Comparison of ENCODE assay signal across 11 cellular contexts in genomic region chr1:229148041-229148671, GRCh38.
A peak's percentile ranks its signal among the peaks of the same experiment; 100 is the strongest.
DNase-seq lines count a peak whose midpoint lies in the region; ATAC-seq, FAIRE-seq and TF ChIP-seq lines count a peak whose summit lies in the region.
"Had no signal": no experiment of that assay in that cellular context is flagged by ENCODE, and none has a peak within 500 bp of the region (broad histone marks: within the 10 kb centered on the region; RNA-seq: fewer than 3 reads in every experiment).

No MANE protein-coding gene starts in this region.

- no peak overlapping the region for H2BK120ac ChIP-seq in H1 (replicated peaks; ENCODE audit: low read depth, low read length)
- no peak overlapping the region for H2BK120ac ChIP-seq in neuronal stem cell (ENCODE audit: low read depth, low read length)

- CTCF ChIA-PET in H1 (lab: Charles Lee; ENCODE audit: partially characterized antibody): interaction anchor here (0.6 to 0.9 kb wide), 2 partner anchors 254 to 394 kb away, joined by 3 read pairs; no protein-coding TSS in a partner anchor
- CTCF ChIA-PET in activated CD8-positive, alpha-beta T cell treated with anti-CD3 and anti-CD28 coated beads for 36 hours (lab: Charles Lee): no interaction called here

- H3K4me2 ChIP-seq in H1 (ENCODE audit: insufficient read depth in 1 of 2, low read depth in 2 of 2, low read length in 2 of 2) (peak overlapping the region; percentile 4 to 22; a peak in 2 of 4 replicates), neuronal stem cell (ENCODE audit: insufficient read depth, low read length, poor library complexity, severe bottlenecking) (no peak overlapping the region)
- H3K4me2 ChIP-seq: PC-9 had no signal

- H4K91ac ChIP-seq in H1 (replicated peaks; ENCODE audit: insufficient read length, low read length): no peak overlapping the region
- H4K91ac ChIP-seq in neuronal stem cell (ENCODE audit: low read depth, low read length, poor library complexity): no peak overlapping the region

- peaks cover 3% of the 10 kb centered on the region for H3K27me3 Mint-ChIP-seq in activated CD8-positive, alpha-beta T cell treated with anti-CD3 and anti-CD28 coated beads for 36 hours

- H4K20me1 ChIP-seq in H1 (replicated peaks in 1 of 2; ENCODE audit: control insufficient read depth in 1 of 2, insufficient read depth in 2 of 2, low read length in 2 of 2): no peaks in the 10 kb centered on the region

- H3K36me3 Mint-ChIP-seq in activated CD8-positive, alpha-beta T cell treated with anti-CD3 and anti-CD28 coated beads for 36 hours (ENCODE audit: low read depth): no peaks in the 10 kb centered on the region
- H3K36me3 Mint-ChIP-seq: memory B cell had no signal

- H3K18ac ChIP-seq in H1 (ENCODE audit: extremely low read depth, low read length) (peak overlapping the region; percentile 75), neuronal stem cell (ENCODE audit: low read length) (peak overlapping the region; percentile 90)

- peaks cover 0 to 4% (median 3%) of the 10 kb centered on the region in 4 experiments; a peak in 1 of 7 replicates for H3K27me3 ChIP-seq in H1 (replicated peaks in 1 of 4; ENCODE audit: control insufficient read depth in 3 of 4, extremely low read depth in 1 of 4, insufficient read depth in 3 of 4, low read length in 3 of 4)
- peaks cover 0 to 37% (median 0%) of the 10 kb centered on the region in 3 experiments for H3K27me3 ChIP-seq in neuronal stem cell (ENCODE audit: control insufficient read depth in 3 of 3, insufficient read depth in 3 of 3, low read depth in 1 of 3, low read length in 3 of 3)
- H3K27me3 ChIP-seq in prostate gland (replicated peaks; ENCODE audit: insufficient read depth): no peaks in the 10 kb centered on the region
- H3K27me3 ChIP-seq in lower lobe of right lung (ENCODE audit: low read depth): peaks cover 25% of the 10 kb centered on the region

- intact Hi-C loops in prostate gland (cut with DNase I) (no loop called here), lower lobe of right lung (cut with DNase I) (no loop called here)
- intact Hi-C loops in activated CD8-positive, alpha-beta T cell treated with anti-CD3 and anti-CD28 coated beads for 36 hours (cut with micrococcal nuclease): no loop called here

- TF ChIP-seq CTCF in H1 (IDR thresholded peaks at IDR 0.05; ENCODE audit: control extremely low read depth in 1 of 3, insufficient read depth in 1 of 3, low read depth in 1 of 3, low read length in 3 of 3) (no peak), prostate gland (IDR thresholded peaks at IDR 0.05) (no peak), lower lobe of right lung (IDR thresholded peaks at IDR 0.05) (no peak)
- no peak for TF ChIP-seq CTCF in activated CD8-positive, alpha-beta T cell treated with anti-CD3 and anti-CD28 coated beads for 36 hours (IDR thresholded peaks at IDR 0.05)

- peak overlapping the region; percentile 99 for H2BK12ac ChIP-seq in H1 (ENCODE audit: low read depth, low read length)
- peak overlapping the region; percentile 51 for H2BK12ac ChIP-seq in neuronal stem cell (ENCODE audit: low read length)

- H3K79me1 ChIP-seq in H1 (ENCODE audit: low read depth, low read length) (no peaks in the 10 kb centered on the region), neuronal stem cell (ENCODE audit: low read depth, low read length) (no peaks in the 10 kb centered on the region)

- no peak for TF ChIP-seq EP300 in H1 (IDR thresholded peaks at IDR 0.05; ENCODE audit: borderline replicate concordance in 1 of 2, low read depth in 2 of 2, low read length in 2 of 2)

- H2BK15ac ChIP-seq in H1 (ENCODE audit: low read length): peak overlapping the region; percentile 99
- H2BK15ac ChIP-seq in neuronal stem cell (ENCODE audit: low read length): no peak overlapping the region

- H2BK5ac ChIP-seq in H1 (ENCODE audit: low read depth, low read length): peak overlapping the region; percentile 85
- H2BK5ac ChIP-seq in neuronal stem cell (ENCODE audit: low read length): no peak overlapping the region

- no peaks in the 10 kb centered on the region for H3K4me1 Mint-ChIP-seq in activated CD8-positive, alpha-beta T cell treated with anti-CD3 and anti-CD28 coated beads for 36 hours (ENCODE audit: low read depth)
- H3K4me1 Mint-ChIP-seq: memory B cell had no signal

- POLR2A ChIA-PET in H1 (lab: Charles Lee; ENCODE audit: partially characterized antibody): interaction anchor here (1.0 kb wide), 1 partner anchor 11 kb away, joined by 3 read pairs; no protein-coding TSS in a partner anchor
- POLR2A ChIA-PET in activated CD8-positive, alpha-beta T cell treated with anti-CD3 and anti-CD28 coated beads for 36 hours (lab: Charles Lee): no interaction called here

- no peaks in the 10 kb centered on the region for H3K23me2 ChIP-seq in H1 (ENCODE audit: low read depth, low read length)

- H4K8ac ChIP-seq in H1 (ENCODE audit: extremely low read depth, insufficient read depth, low read length) (no peak overlapping the region), neuronal stem cell (ENCODE audit: low read depth, low read length) (no peak overlapping the region)

- H4K5ac ChIP-seq in H1 (ENCODE audit: insufficient read length, low read depth, low read length): no peak overlapping the region

- H2AK5ac ChIP-seq in H1 (ENCODE audit: low read depth, low read length) (peak overlapping the region; percentile 95; the same call in 1 of the 2 replicates), neuronal stem cell (ENCODE audit: low read depth, low read length) (no peak overlapping the region)

- H3K4me1 ChIP-seq in H1 (replicated peaks in 1 of 4; ENCODE audit: control insufficient read depth in 3 of 4, insufficient read depth in 4 of 4, low read length in 3 of 4) (peaks cover 4 to 20% (median 14%) of the 10 kb centered on the region in 4 experiments), neuronal stem cell (ENCODE audit: control insufficient read depth in 2 of 2, insufficient read depth in 1 of 2, low read depth in 1 of 2, low read length in 2 of 2) (peaks cover 0 to 13% of the 10 kb centered on the region in 2 donors), prostate gland (replicated peaks) (no peaks in the 10 kb centered on the region), lower lobe of right lung (no peaks in the 10 kb centered on the region)

- H3K36me3 ChIP-seq in H1 (ENCODE audit: control insufficient read depth in 2 of 4, insufficient read depth in 4 of 4, low read length in 3 of 4) (no peaks in the 10 kb centered on the region), neuronal stem cell (replicated peaks in 1 of 2; ENCODE audit: control insufficient read depth in 2 of 2, insufficient read depth in 2 of 2, low read length in 2 of 2) (no peaks in the 10 kb centered on the region), prostate gland (no peaks in the 10 kb centered on the region), lower lobe of right lung (no peaks in the 10 kb centered on the region)
- H3K36me3 ChIP-seq: suprapubic skin had no signal

- FAIRE-seq in H1 (lab: Jason Lieb, UNC): no peak

- H2AFZ ChIP-seq in H1 (ENCODE audit: low read length): no peak overlapping the region
- H2AFZ ChIP-seq in neuronal stem cell (ENCODE audit: low read length): no peak overlapping the region
- H2AFZ ChIP-seq: PC-9 had no signal

- H3K4ac ChIP-seq in H1 (replicated peaks; ENCODE audit: insufficient read length, low read depth, low read length) (no peak overlapping the region), neuronal stem cell (ENCODE audit: low read length) (no peak overlapping the region)

- 53% methylated on average over 13 of the region's 13 CpGs; no CpG with 5 or more reads in 1 of the 2 experiments for WGBS in H1 (ENCODE audit: extremely low coverage in 1 of 2, insufficient coverage in 1 of 2, insufficient read length in 1 of 2, insufficient replicate concordance in 2 of 2, low coverage in 1 of 2, low lambda C conversion rate in 2 of 2, missing lambda C conversion rate in 1 of 2), 2 experiments
- no CpG with 5 or more reads among the region's 13 CpGs for WGBS in neuronal stem cell (ENCODE audit: extremely low coverage in 2 of 2, insufficient read length in 2 of 2, insufficient replicate concordance in 1 of 2), 2 donors
- WGBS in prostate gland: 45% methylated on average over 13 of the region's 13 CpGs

- H3K9me3 ChIP-seq in H1 (ENCODE audit: insufficient read depth in 2 of 2, low read depth in 1 of 2, low read length in 1 of 2): no peaks in the 10 kb centered on the region
- peaks cover 0 to 2% of the 10 kb centered on the region in 2 donors for H3K9me3 ChIP-seq in neuronal stem cell (replicated peaks in 1 of 2; ENCODE audit: control insufficient read depth in 2 of 2, insufficient read depth in 1 of 2, low read depth in 1 of 2, low read length in 2 of 2)
- H3K9me3 ChIP-seq in prostate gland: no peaks in the 10 kb centered on the region
- no peaks in the 10 kb centered on the region for H3K9me3 ChIP-seq in lower lobe of right lung
- H3K9me3 ChIP-seq: suprapubic skin had no signal

- H3K9ac ChIP-seq in H1 (replicated peaks in 1 of 4; ENCODE audit: extremely low read depth in 1 of 4, low read depth in 3 of 4, low read length in 3 of 4) (0 out of 7 replicates have a peak overlapping the region, but pooled peaks of 1 of the 4 experiments have one; percentile 28), neuronal stem cell (ENCODE audit: low read depth, low read length, poor library complexity) (peak overlapping the region; percentile 17)

- ATAC-seq in lower lobe of right lung (no peak), HG03139 (IDR thresholded peaks at IDR 0.05; ENCODE audit: unreplicated experiment) (no peak)
- no peak for ATAC-seq in activated CD8-positive, alpha-beta T cell treated with anti-CD3 and anti-CD28 coated beads for 36 hours

- H3K23ac ChIP-seq in H1 (ENCODE audit: insufficient read length): no peak overlapping the region
- peak overlapping the region; percentile 45 for H3K23ac ChIP-seq in neuronal stem cell (ENCODE audit: low read depth, low read length, poor library complexity)

- no peak overlapping the region for H3K14ac ChIP-seq in H1 (ENCODE audit: insufficient read length)
- H3K14ac ChIP-seq in neuronal stem cell (ENCODE audit: low read length): no peak overlapping the region

- no peak overlapping the region for H3K27ac ChIP-seq in H1 (ENCODE audit: low read depth, low read length)
- no peak overlapping the region for H3K27ac ChIP-seq in neuronal stem cell (replicated peaks; ENCODE audit: low read length)
- no peak overlapping the region for H3K27ac ChIP-seq in prostate gland
- H3K27ac ChIP-seq in lower lobe of right lung: no peak overlapping the region
- H3K27ac ChIP-seq: PC-9, suprapubic skin had no signal

- DNase-seq in HuH-7 (ENCODE audit: low spot score): peak; percentile 80
- DNase-seq in NCI-H510A (lab: John Stamatoyannopoulos, UW): peak; percentile 73
- DNase-seq in H1 (ENCODE audit: low read depth in 1 of 2, low spot score in 2 of 2): peak in 1 of 2 experiments; percentile 15
- no peak for DNase-seq in neuronal stem cell (ENCODE audit: low spot score)
- DNase-seq in prostate gland (ENCODE audit: low spot score): no peak
- no peak for DNase-seq in lower lobe of right lung
- no peak for DNase-seq in activated CD8-positive, alpha-beta T cell treated with anti-CD3 and anti-CD28 coated beads for 36 hours
- DNase-seq: PC-9 had no signal

- H3K4me3 ChIP-seq in H1 (ENCODE audit: extremely low read depth in 1 of 4, insufficient read depth in 2 of 4, low read depth in 3 of 4, low read length in 4 of 4) (no peak overlapping the region), neuronal stem cell (ENCODE audit: low read length in 2 of 2) (no peak overlapping the region), prostate gland (no peak overlapping the region), lower lobe of right lung (no peak overlapping the region)
- H3K4me3 ChIP-seq: PC-9, suprapubic skin had no signal

- H2BK20ac ChIP-seq in H1 (ENCODE audit: low read length): peak overlapping the region; percentile 91

- no peaks in the 10 kb centered on the region for H3K9me3 Mint-ChIP-seq in activated CD8-positive, alpha-beta T cell treated with anti-CD3 and anti-CD28 coated beads for 36 hours
- H3K9me3 Mint-ChIP-seq: memory B cell had no signal

- no peaks in the 10 kb centered on the region for H3K79me2 ChIP-seq in H1 (ENCODE audit: control insufficient read depth in 1 of 2, insufficient read depth in 2 of 2, low read length in 2 of 2)

- no peak overlapping the region for H3K4me3 Mint-ChIP-seq in activated CD8-positive, alpha-beta T cell treated with anti-CD3 and anti-CD28 coated beads for 36 hours
- H3K4me3 Mint-ChIP-seq: memory B cell had no signal

- TF ChIP-seq POLR2A in H1 (IDR thresholded peaks at IDR 0.05; ENCODE audit: control extremely low read depth in 1 of 2, low read depth in 2 of 2, low read length in 2 of 2) (no peak), prostate gland (IDR thresholded peaks at IDR 0.05) (no peak)

- peak in 1 of 2 experiments; percentile 5; a peak in 1 of 4 replicates for TF ChIP-seq RAD21 in H1 (IDR thresholded peaks at IDR 0.05 in 1 of 2, conservative IDR thresholded peaks at IDR 0.05 in 1 of 2; ENCODE audit: low read depth in 2 of 2, low read length in 2 of 2)

- no peak overlapping the region for H3K56ac ChIP-seq in H1 (replicated peaks; ENCODE audit: insufficient read length, low read depth, low read length)

- H3K27ac Mint-ChIP-seq in activated CD8-positive, alpha-beta T cell treated with anti-CD3 and anti-CD28 coated beads for 36 hours: no peak overlapping the region
- H3K27ac Mint-ChIP-seq: memory B cell had no signal

Comparison
In these comparisons a context has a peak if more than half of its experiments do, and no peak if none do; other contexts are left out.
1. DNase-seq: peak in HuH-7 (single experiment) and NCI-H510A (single experiment); none in neuronal stem cell (single experiment), prostate gland (single experiment), lower lobe of right lung (single experiment) and activated CD8-positive, alpha-beta T cell treated with anti-CD3 and anti-CD28 coated beads for 36 hours (single experiment).